In genomic region chr1:41975850-41976569, GRCh38 we compare ENCODE assay signal across 26 cellular contexts.
"Had no signal": no experiment of that assay in that cellular context is flagged by ENCODE, and none has a peak within 500 bp of the region (broad histone marks: within the 10 kb centered on the region; RNA-seq: fewer than 3 reads in every experiment).

No MANE protein-coding gene starts in this region.

- DNase-seq: hypothalamus; immature natural killer cell; left ventricle myocardium inferior; midbrain; mucosa of descending colon; naive thymus-derived CD4-positive, alpha-beta T cell; pancreas; posterior cingulate gyrus; retina; right cardiac atrium; stimulated activated CD4-positive, alpha-beta T cell treated with anti-CD3 and anti-CD28 coated beads, Interleukin-12 subunit alpha, Interleukin-12 subunit beta, amount 100 ng/mL, for 4 hours; stimulated activated CD4-positive, alpha-beta T cell treated with anti-CD3 and anti-CD28 coated beads, Interleukin-15, amount 100 ng/mL, for 24 hours; stimulated activated CD4-positive, alpha-beta T cell treated with anti-CD3 and anti-CD28 coated beads, Interleukin-2, amount 100 ng/mL, for 24 hours; stimulated activated CD4-positive, alpha-beta T cell treated with anti-CD3 and anti-CD28 coated beads, Interleukin-4, amount 100 ng/mL, for 1 hour; stimulated activated naive B cell treated with anti-CD40 and anti-IgM and Interleukin-4, amounts not matched to agents 10 μg/mL and 1 μg/mL and 100 μg/mL, for 72 hours; stimulated activated naive CD8-positive, alpha-beta T cell treated with anti-CD3 and anti-CD28 coated beads, Interleukin-15, Interleukin-2, amounts not matched to agents 100 U/mL and 50 U/mL, for 24 hours; stomach; tibial artery; uterus had no signal

- H3K27ac ChIP-seq: left ventricle myocardium inferior, pancreas, prostate gland, skin epidermis, stomach, thoracic aorta, tibial artery, uterus had no signal

- H3K4me3 ChIP-seq: left ventricle myocardium inferior, mucosa of descending colon, pancreas, prostate gland, skin epidermis, stomach, thoracic aorta, tibial artery, uterus had no signal

- H3K27me3 Mint-ChIP-seq: naive thymus-derived CD4-positive, alpha-beta T cell; natural killer cell treated with Interleukin-12 subunit alpha and Interleukin-12 subunit beta and Interleukin-15 and Interleukin-18, amount 100 ng/mL, for 72 hours had no signal

- H3K9me3 ChIP-seq: left ventricle myocardium inferior, mucosa of descending colon, pancreas, prostate gland, stomach, thoracic aorta, tibial artery, uterus had no signal

- H3K4me1 ChIP-seq: pancreas, prostate gland, tibial artery, uterus had no signal

- H3K27me3 ChIP-seq: pancreas, stomach, tibial artery, uterus had no signal

- H3K9me3 Mint-ChIP-seq: immature natural killer cell; memory B cell; stimulated activated naive B cell treated with anti-CD40 and anti-IgM and Interleukin-4, amounts not matched to agents 10 μg/mL and 1 μg/mL and 100 μg/mL, for 72 hours; type B pancreatic cell had no signal

- H3K4me3 Mint-ChIP-seq: immature natural killer cell; memory B cell; naive thymus-derived CD4-positive, alpha-beta T cell; natural killer cell treated with Interleukin-12 subunit alpha and Interleukin-12 subunit beta and Interleukin-15 and Interleukin-18, amount 100 ng/mL, for 72 hours; stimulated activated naive B cell treated with anti-CD40 and anti-IgM and Interleukin-4, amounts not matched to agents 10 μg/mL and 1 μg/mL and 100 μg/mL, for 72 hours; type B pancreatic cell had no signal

- H3K36me3 ChIP-seq: left ventricle myocardium inferior, pancreas, prostate gland, stomach, thoracic aorta, tibial artery, uterus had no signal

- H3K36me3 Mint-ChIP-seq: memory B cell; stimulated activated naive B cell treated with anti-CD40 and anti-IgM and Interleukin-4, amounts not matched to agents 10 μg/mL and 1 μg/mL and 100 μg/mL, for 72 hours; type B pancreatic cell had no signal

- H3K27ac Mint-ChIP-seq: immature natural killer cell; memory B cell; naive thymus-derived CD4-positive, alpha-beta T cell; natural killer cell treated with Interleukin-12 subunit alpha and Interleukin-12 subunit beta and Interleukin-15 and Interleukin-18, amount 100 ng/mL, for 72 hours; stimulated activated naive B cell treated with anti-CD40 and anti-IgM and Interleukin-4, amounts not matched to agents 10 μg/mL and 1 μg/mL and 100 μg/mL, for 72 hours; type B pancreatic cell had no signal

- ATAC-seq: mucosa of descending colon; naive thymus-derived CD4-positive, alpha-beta T cell; natural killer cell treated with Interleukin-12 subunit alpha and Interleukin-12 subunit beta and Interleukin-15 and Interleukin-18, amount 100 ng/mL, for 72 hours; pancreas; right cardiac atrium; sciatic nerve; stimulated activated naive B cell treated with anti-CD40 and anti-IgM and Interleukin-4, amounts not matched to agents 10 μg/mL and 1 μg/mL and 100 μg/mL, for 72 hours; stimulated activated naive CD8-positive, alpha-beta T cell treated with anti-CD3 and anti-CD28 coated beads, Interleukin-15, Interleukin-2, amounts not matched to agents 100 U/mL and 50 U/mL, for 24 hours had no signal
